ENCODE assay signal across 8 cellular contexts in the genomic region with DNA sequence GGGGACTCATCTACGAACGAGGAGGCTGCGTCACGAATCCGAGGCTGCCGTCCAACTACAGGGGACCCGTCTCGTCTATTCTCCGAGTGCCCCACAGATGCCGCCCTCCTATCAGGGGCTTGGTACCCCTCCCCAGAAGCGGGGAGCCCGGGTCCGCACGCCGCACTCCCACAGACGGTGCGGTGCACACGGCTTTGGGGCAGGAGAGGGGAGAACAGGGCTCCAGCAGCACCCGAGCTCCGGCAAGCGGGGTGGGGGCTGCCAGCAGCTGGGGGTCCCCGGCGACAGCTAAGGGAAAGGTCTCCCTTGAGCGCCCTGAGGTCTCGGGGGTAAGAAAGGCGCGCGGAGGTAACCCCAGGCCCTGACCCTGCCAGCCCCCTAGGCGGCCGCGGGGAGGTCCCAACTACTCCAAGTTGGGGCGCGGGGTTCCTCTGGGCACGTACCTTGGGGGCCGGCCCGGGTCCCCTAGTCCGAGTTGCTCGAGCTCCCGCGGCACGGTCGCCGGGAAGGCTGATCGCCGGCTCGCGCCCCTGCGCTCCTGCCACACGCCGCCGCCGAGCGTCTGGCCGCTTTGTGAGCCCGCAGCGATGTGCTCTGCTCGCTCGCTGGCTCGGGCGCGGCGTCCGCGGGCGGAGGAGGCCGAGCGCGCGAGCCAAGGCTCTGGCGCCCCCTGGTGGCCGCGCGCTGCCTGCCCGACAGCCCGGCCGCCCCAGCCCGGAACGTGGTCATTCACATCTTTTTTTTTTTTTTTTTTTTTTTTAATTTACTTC. TPM values are rescaled to one million over a fixed set of nuclear protein-coding genes. Genes with fewer than 3 reads are reported as not detected.
DNase-seq lines count a peak whose midpoint lies in the region; ATAC-seq and TF ChIP-seq lines count a peak whose summit lies in the region.

A gene (minus strand): TSS at position 591 of the 770 bp plus-strand sequence.

- CTCF ChIA-PET in activated B cell treated with CpG ODN at 0.5 μM for 24 hours (lab: Charles Lee) = interaction anchor here (2.3 kb wide), 1 partner anchor 178 kb away, joined by 15 read pairs; no protein-coding TSS in a partner anchor

- H3K4me3 Mint-ChIP-seq in activated B cell treated with CpG ODN at 0.5 μM for 24 hours = no peak within 1 kb of the TSS
- H3K4me3 Mint-ChIP-seq in chondrocyte (ENCODE audit: unreplicated experiment) = peak within 1 kb of the TSS; percentile 72

- H3K27ac Mint-ChIP-seq in activated B cell treated with CpG ODN at 0.5 μM for 24 hours (no peak within 1 kb of the TSS), chondrocyte (ENCODE audit: unreplicated experiment) (no peak within 1 kb of the TSS)

- TF ChIP-seq CTCF in activated B cell treated with CpG ODN at 0.5 μM for 24 hours (IDR thresholded peaks at IDR 0.05) (no peak), chondrocyte (IDR thresholded peaks at IDR 0.05) (peak; percentile 79)

- POLR2A ChIA-PET in activated B cell treated with CpG ODN at 0.5 μM for 24 hours (lab: Charles Lee) = no interaction called here

- no peaks in the 10 kb centered on the region for H3K9me3 Mint-ChIP-seq in activated B cell treated with CpG ODN at 0.5 μM for 24 hours
- H3K9me3 Mint-ChIP-seq in chondrocyte (ENCODE audit: low read depth) = no peaks in the 10 kb centered on the region

- peak; percentile 35 for DNase-seq in NK-92 treated with Interleukin-12 subunit alpha and Interleukin-12 subunit beta, amount 100 ng/mL, for 24 hours (lab: John Stamatoyannopoulos, UW)
- DNase-seq in NK-92 (lab: John Stamatoyannopoulos, UW; ENCODE audit: unreplicated experiment) (no peak), NCI-H146 (lab: John Stamatoyannopoulos, UW) (peak; percentile 70), activated B cell treated with CpG ODN at 0.5 μM for 24 hours (peak; percentile 37), chondrocyte (ENCODE audit: low spot score) (no peak), kidney glomerular epithelial cell (lab: John Stamatoyannopoulos, UW) (peak; percentile 71)
- DNase-seq in stimulated activated CD4-positive, alpha-beta T cell treated with anti-CD3 and anti-CD28 coated beads, Interleukin-1b, Interleukin-23, amount 100 ng/mL, for 24 hours (ENCODE audit: low read depth in 4 of 4, low spot score in 1 of 4) = peak in 3 of 4 experiments; percentile 25 to 49 (median 37)

- peak; percentile 97 for ATAC-seq in HG02759 (IDR thresholded peaks at IDR 0.05; ENCODE audit: unreplicated experiment)
- peak; percentile 54 for ATAC-seq in activated B cell treated with CpG ODN at 0.5 μM for 24 hours (ENCODE audit: low read depth)

- peaks cover 18% of the 10 kb centered on the region for H3K27me3 Mint-ChIP-seq in activated B cell treated with CpG ODN at 0.5 μM for 24 hours
- peaks cover 2% of the 10 kb centered on the region for H3K27me3 Mint-ChIP-seq in chondrocyte (ENCODE audit: low read depth)

- H3K4me1 Mint-ChIP-seq in activated B cell treated with CpG ODN at 0.5 μM for 24 hours (no peaks in the 10 kb centered on the region), chondrocyte (ENCODE audit: low read depth) (peaks cover 19% of the 10 kb centered on the region)

- H3K36me3 Mint-ChIP-seq in activated B cell treated with CpG ODN at 0.5 μM for 24 hours (ENCODE audit: low read depth) (no peaks in the 10 kb centered on the region), chondrocyte (ENCODE audit: low read depth) (no peaks in the 10 kb centered on the region)

- intact Hi-C loops in activated B cell treated with CpG ODN at 0.5 μM for 24 hours (cut with micrococcal nuclease) = no loop called here

RNA-seq across cellular contexts. Expression of the gene that starts here (rescaled TPM):
- not detected in 2 replicates for total RNA-seq in activated B cell treated with CpG ODN at 0.5 μM for 24 hours
- 125 to 201 TPM (median 127 TPM) in 3 replicates for total RNA-seq in chondrocyte

Comparison
In these comparisons a context has a peak if more than half of its experiments do, and no peak if none do; other contexts are left out.
1. RNA of the gene that starts here (total RNA-seq): 125 to 201 TPM in chondrocyte; not detected in activated B cell treated with CpG ODN at 0.5 μM for 24 hours; every median in the first group is over 100 times any median in the second.
2. DNase-seq: peak in NK-92 treated with Interleukin-12 subunit alpha and Interleukin-12 subunit beta, amount 100 ng/mL, for 24 hours (single experiment), NCI-H146 (single experiment), kidney glomerular epithelial cell (single experiment) and stimulated activated CD4-positive, alpha-beta T cell treated with anti-CD3 and anti-CD28 coated beads, Interleukin-1b, Interleukin-23, amount 100 ng/mL, for 24 hours (3 of 4); none in NK-92 (single experiment) and chondrocyte (single experiment).
3. Peak in DNase-seq and ATAC-seq in activated B cell treated with CpG ODN at 0.5 μM for 24 hours; RNA of the gene not detected or under 1 TPM.